In the genomic region with DNA sequence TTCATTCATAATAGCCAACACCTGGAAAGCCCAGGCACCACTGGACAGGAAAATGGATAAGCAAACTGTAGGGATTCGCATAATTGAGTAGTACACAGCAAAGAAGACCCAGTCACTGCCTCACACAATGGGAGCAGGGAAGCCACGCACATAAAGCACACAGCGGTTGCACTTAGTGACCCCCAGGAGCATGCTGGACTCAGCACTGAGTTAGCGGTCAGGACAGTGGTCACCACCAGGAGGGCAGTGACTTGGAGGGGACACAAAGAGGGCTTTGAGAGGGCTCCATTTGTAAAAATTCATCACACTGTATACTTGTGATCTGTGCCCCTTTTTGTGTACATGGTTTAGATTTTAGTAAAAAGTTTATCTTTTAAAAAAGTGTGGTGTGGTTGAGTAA, we compare ENCODE assay signal across 11 cellular contexts. TPM values are rescaled to one million over a fixed set of nuclear protein-coding genes. Genes with fewer than 3 reads are reported as not detected.
"Had no signal": no experiment of that assay in that cellular context is flagged by ENCODE, and none has a peak within 500 bp of the region (broad histone marks: within the 10 kb centered on the region; RNA-seq: fewer than 3 reads in every experiment).

No MANE protein-coding gene starts in this region.

- H3K9me3 ChIP-seq: HAP-1 had no signal

- ATAC-seq: HCT116, K562 had no signal

- H3K27ac ChIP-seq: GM23248, HL-60 had no signal

- H3K4me1 ChIP-seq: HAP-1 had no signal

- H3K4me3 Mint-ChIP-seq: HFFc6 had no signal

- H3K4me3 ChIP-seq: GM23248, HAP-1, K562 had no signal

- H3K27ac Mint-ChIP-seq: HFFc6 had no signal

- H3K36me3 ChIP-seq: HAP-1 had no signal

- DNase-seq: GM23248, GOT3, H7, HFFc6, IMR-90 had no signal

RNA-seq across cellular contexts. Expression of a gene that starts 2.4 kb away (rescaled TPM):
- total RNA-seq: GM23248, H4, H7, HFFc6, HT1080, IMR-90, K562 had no signal
- polyA plus RNA-seq: GM23248, IMR-90, K562 had no signal

RNA-seq across cellular contexts. Expression of a gene that starts 19.9 kb away (rescaled TPM):
- total RNA-seq: GM23248, H4, H7, HFFc6, HT1080, IMR-90, K562 had no signal
- polyA plus RNA-seq: GM23248, IMR-90, K562 had no signal

RNA-seq across cellular contexts. Expression of a gene that starts 28.1 kb away (rescaled TPM):
- total RNA-seq: GM23248, H4, H7, HFFc6, HT1080, IMR-90, K562 had no signal
- polyA plus RNA-seq: GM23248, IMR-90, K562 had no signal

RNA-seq across cellular contexts. Expression of a gene that starts 43.8 kb away (rescaled TPM):
- total RNA-seq: GM23248, H4, H7, HFFc6, HT1080, IMR-90, K562 had no signal
- polyA plus RNA-seq: GM23248, IMR-90, K562 had no signal

RNA-seq across cellular contexts. Expression of a gene that starts 47.1 kb away (rescaled TPM):
- total RNA-seq: GM23248, H4, H7, HFFc6, HT1080, IMR-90, K562 had no signal
- polyA plus RNA-seq: GM23248, IMR-90, K562 had no signal
